Comparison of ENCODE assay signal across 34 cellular contexts in genomic region chr19:27722625-27723024, GRCh38.
"Had no signal": no experiment of that assay in that cellular context is flagged by ENCODE, and none has a peak within 500 bp of the region (broad histone marks: within the 10 kb centered on the region; RNA-seq: fewer than 3 reads in every experiment).

No MANE protein-coding gene starts in this region.

- H3K4me3 ChIP-seq: MG63 had no signal

- DNase-seq: Karpas-422, Kasumi-1, MG63, MM.1S, MV-4-11, NCI-H1048, NCI-H1092, NCI-H1092 treated with DMSO at 0.1 percent for 48 hours, NCI-H1105, NCI-H1105 treated with DMSO at 0.1 percent for 48 hours, NCI-H1417, NCI-H1417 treated with DMSO at 0.1 percent for 48 hours, NCI-H1436, NCI-H1436 treated with DMSO at 0.1 percent for 48 hours, NCI-H146, NCI-H1694, NCI-H1694 treated with DMSO at 0.1 percent for 48 hours, NCI-H187, NCI-H187 treated with DMSO at 0.1 percent for 48 hours, NCI-H1930, NCI-H2029, NCI-H2029 treated with DMSO at 0.1 percent for 48 hours, NCI-H2081, NCI-H2081 treated with DMSO at 0.1 percent for 48 hours, NCI-H2107, NCI-H2171, NCI-H2171 treated with DMSO at 0.1 percent for 48 hours, NCI-H2227 treated with DMSO at 0.1 percent for 48 hours, NCI-H226, NCI-H345, NCI-H446, NCI-H446 treated with DMSO at 0.1 percent for 48 hours, NCI-H510A, NCI-H510A treated with DMSO at 0.1 percent for 48 hours had no signal
